Comparison of ENCODE assay signal across 23 cellular contexts in the genomic region with DNA sequence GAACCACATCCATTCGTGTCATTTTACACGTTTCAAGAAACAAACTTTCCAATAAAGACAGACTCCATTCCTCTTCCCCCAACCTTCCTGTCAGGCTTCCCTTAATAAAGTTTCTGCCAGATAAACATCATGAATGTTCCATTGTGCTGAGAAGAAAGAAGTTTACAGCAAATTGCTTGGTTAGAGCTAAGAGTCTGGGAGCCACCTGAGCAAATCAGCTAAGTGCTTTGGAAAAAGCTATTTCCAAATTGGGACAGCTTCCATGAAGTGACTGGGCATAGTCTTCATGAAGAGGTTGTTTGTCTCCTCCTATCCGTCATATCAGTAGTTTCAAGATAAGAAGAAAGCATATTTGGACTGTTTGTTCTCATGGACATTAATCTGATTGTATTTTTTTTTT.
DNase-seq lines count a peak whose midpoint lies in the region; ATAC-seq and TF ChIP-seq lines count a peak whose summit lies in the region.
"Had no signal": no experiment of that assay in that cellular context is flagged by ENCODE, and none has a peak within 500 bp of the region (broad histone marks: within the 10 kb centered on the region; RNA-seq: fewer than 3 reads in every experiment).

No MANE protein-coding gene starts in this region.

- H3K9me3 Mint-ChIP-seq in Calu3 (ENCODE audit: low read depth, unreplicated experiment), result peaks cover 2% of the 10 kb centered on the region
- H3K9me3 Mint-ChIP-seq: H9 had no signal

- BruUV-seq in Calu3 (replicated peaks; lab: Mats Ljungman, UMichigan), result no TSS peak

- CTCF ChIA-PET in Calu3 (lab: Charles Lee), result interaction anchor here (0.7 to 0.9 kb wide), 4 partner anchors 12 to 143 kb away, joined by 4 to 9 read pairs (median 6); no protein-coding TSS in a partner anchor

- no peaks in the 10 kb centered on the region for H3K9me3 ChIP-seq in adrenal gland (replicated peaks in 1 of 3)
- H3K9me3 ChIP-seq in hepatocyte (ENCODE audit: low read depth), result no peaks in the 10 kb centered on the region
- H3K9me3 ChIP-seq in skeletal muscle tissue (ENCODE audit: control insufficient read depth in 3 of 3, low read length in 3 of 3), result no peaks in the 10 kb centered on the region
- H3K9me3 ChIP-seq: mucosa of descending colon, sigmoid colon, vagina had no signal

- H4K20me1 ChIP-seq in hepatocyte (ENCODE audit: insufficient read depth, poor library complexity, severe bottlenecking), result no peaks in the 10 kb centered on the region

- H3K79me2 ChIP-seq in hepatocyte, result peaks cover 79% of the 10 kb centered on the region

- TF ChIP-seq POLR2A in adrenal gland (IDR thresholded peaks at IDR 0.05), result no peak

- DNase-seq in Calu3 (no peak), adrenal gland (peak in 3 of 7 donors; percentile 46 to 60 (median 55)), hepatocyte (ENCODE audit: low spot score) (no peak), mesenteric fat pad (ENCODE audit: low spot score) (no peak), kidney glomerular epithelial cell (lab: John Stamatoyannopoulos, UW) (no peak)
- DNase-seq: activated CD4-positive, alpha-beta T cell treated with anti-CD3 and anti-CD28 coated beads, Interleukin-2, amount 10 ng/mL, durations not matched to agents 7 days and 5 days; activated naive CD4-positive, alpha-beta T cell treated with anti-CD3 and anti-CD28 coated beads, Interleukin-2, amount 50 U/mL, for 16 hours; aorta; H9; mucosa of descending colon; NCI-H2171 treated with DMSO at 0.1 percent for 48 hours; NCI-H524 treated with DMSO at 0.1 percent for 48 hours; sigmoid colon; WERI-Rb-1 had no signal

- no peaks in the 10 kb centered on the region for H3K9me2 ChIP-seq in hepatocyte (replicated peaks; ENCODE audit: insufficient read depth)

- H3K27ac Mint-ChIP-seq in Calu3 (ENCODE audit: unreplicated experiment), result peak overlapping the region; percentile 42
- H3K27ac Mint-ChIP-seq: activated CD4-positive, alpha-beta T cell treated with anti-CD3 and anti-CD28 coated beads, Interleukin-2, amount 10 ng/mL, durations not matched to agents 7 days and 5 days; T-helper 1 cell treated with Interleukin-12 subunit alpha and Interleukin-12 subunit beta and Interleukin-4 antibody, amounts not matched to agents 30 μg/mL and 1 μg/mL, for 36 hours had no signal

- peaks cover 17 to 30% of the 10 kb centered on the region in 2 donors for H3K4me1 ChIP-seq in adrenal gland (replicated peaks in 1 of 2)
- H3K4me1 ChIP-seq in hepatocyte (ENCODE audit: insufficient read depth), result peaks cover 15% of the 10 kb centered on the region
- H3K4me1 ChIP-seq in skeletal muscle tissue (ENCODE audit: control insufficient read depth in 3 of 3, insufficient read depth in 3 of 3, low read length in 3 of 3), result no peaks in the 10 kb centered on the region

- H2AFZ ChIP-seq in hepatocyte, result no peak overlapping the region

- H3K4me3 Mint-ChIP-seq in Calu3 (ENCODE audit: low read depth, unreplicated experiment), result no peak overlapping the region
- H3K4me3 Mint-ChIP-seq: activated CD4-positive, alpha-beta T cell treated with anti-CD3 and anti-CD28 coated beads, Interleukin-2, amount 10 ng/mL, durations not matched to agents 7 days and 5 days; H9; T-helper 1 cell treated with Interleukin-12 subunit alpha and Interleukin-12 subunit beta and Interleukin-4 antibody, amounts not matched to agents 30 μg/mL and 1 μg/mL, for 36 hours had no signal

- peak overlapping the region; percentile 12 for H3K4me2 ChIP-seq in hepatocyte
- H3K4me2 ChIP-seq: KMS-11 had no signal

- peaks cover 14% of the 10 kb centered on the region for H3K36me3 Mint-ChIP-seq in Calu3 (ENCODE audit: insufficient read depth, unreplicated experiment)

- intact Hi-C loops in Calu3 (cut with micrococcal nuclease; ENCODE audit: unreplicated experiment) (no loop called here), adrenal gland (cut with DNase I) (no loop called here)

- no peaks in the 10 kb centered on the region for H3K27me3 ChIP-seq in adrenal gland
- no peaks in the 10 kb centered on the region for H3K27me3 ChIP-seq in hepatocyte
- no peaks in the 10 kb centered on the region for H3K27me3 ChIP-seq in skeletal muscle tissue (ENCODE audit: control insufficient read depth in 3 of 3, insufficient read depth in 3 of 3, low read length in 3 of 3)
- H3K27me3 ChIP-seq: sigmoid colon, vagina had no signal

- no peak overlapping the region for H3K4me3 ChIP-seq in adrenal gland
- no peak overlapping the region for H3K4me3 ChIP-seq in hepatocyte
- no peak overlapping the region for H3K4me3 ChIP-seq in skeletal muscle tissue (ENCODE audit: low read length in 3 of 3)
- H3K4me3 ChIP-seq: mucosa of descending colon, sigmoid colon, vagina had no signal

- no peak for TF ChIP-seq CTCF in Calu3 (IDR thresholded peaks at IDR 0.05; ENCODE audit: unreplicated experiment)
- TF ChIP-seq CTCF in adrenal gland (IDR thresholded peaks at IDR 0.05), result no peak
- no peak for TF ChIP-seq CTCF in hepatocyte (IDR thresholded peaks at IDR 0.05; ENCODE audit: poor library complexity)

- H3K4me1 Mint-ChIP-seq in Calu3 (ENCODE audit: low read depth, unreplicated experiment), result peaks cover 68% of the 10 kb centered on the region

- H3K36me3 ChIP-seq in adrenal gland (replicated peaks in 1 of 2), result no peaks in the 10 kb centered on the region
- H3K36me3 ChIP-seq in hepatocyte (replicated peaks; ENCODE audit: insufficient read depth, low read depth), result no peaks in the 10 kb centered on the region
- no peaks in the 10 kb centered on the region for H3K36me3 ChIP-seq in skeletal muscle tissue (ENCODE audit: control insufficient read depth in 3 of 3, insufficient read depth in 3 of 3, low read length in 3 of 3)
- H3K36me3 ChIP-seq: sigmoid colon, vagina, WERI-Rb-1 had no signal

- no peak for ATAC-seq in GM18909 (IDR thresholded peaks at IDR 0.05; ENCODE audit: poor library complexity, unreplicated experiment)
- ATAC-seq in GM21381 (IDR thresholded peaks at IDR 0.05; ENCODE audit: unreplicated experiment), result no peak
- ATAC-seq: Panc1 had no signal

- WGBS in adrenal gland, 4 donors, result 21 to 32% (median 25%) methylated on average over 3 of the region's 3 CpGs
- 66% methylated on average over 3 of the region's 3 CpGs for WGBS in hepatocyte (ENCODE audit: low lambda C conversion rate, missing lambda C conversion rate)

- H3K27me3 Mint-ChIP-seq in Calu3 (ENCODE audit: unreplicated experiment), result no peaks in the 10 kb centered on the region
- H3K27me3 Mint-ChIP-seq: activated CD4-positive, alpha-beta T cell treated with anti-CD3 and anti-CD28 coated beads, Interleukin-2, amount 10 ng/mL, durations not matched to agents 7 days and 5 days had no signal

- H3K27ac ChIP-seq in adrenal gland (peak overlapping the region in 4 of 5 donors; percentile 24 to 42 (median 28)), hepatocyte (peak overlapping the region; percentile 64), skeletal muscle tissue (ENCODE audit: low read depth, low read length) (peak overlapping the region; percentile 36)
- H3K27ac ChIP-seq: C4-2B, epithelial cell of prostate, KMS-11, sigmoid colon, vagina, WERI-Rb-1 had no signal

- no peak overlapping the region for H3K9ac ChIP-seq in skeletal muscle tissue (ENCODE audit: low read depth in 1 of 3, low read length in 3 of 3)
- H3K9ac ChIP-seq: KMS-11 had no signal
